ENCODE assay signal across 27 cellular contexts in genomic region chr22:20586403-20586745, GRCh38.
"Had no signal": no experiment of that assay in that cellular context is flagged by ENCODE, and none has a peak within 500 bp of the region (broad histone marks: within the 10 kb centered on the region; RNA-seq: fewer than 3 reads in every experiment).

No MANE protein-coding gene starts in this region.

- H3K27me3 Mint-ChIP-seq: activated B cell treated with CpG ODN at 0.5 μM for 24 hours; activated CD4-positive, alpha-beta T cell treated with anti-CD3 and anti-CD28 coated beads, Interleukin-2, amount 10 ng/mL, durations not matched to agents 24 days and 14 days; activated CD8-positive, alpha-beta memory T cell treated with anti-CD3 and anti-CD28 coated beads, Interleukin-2, amount 10 ng/mL, durations not matched to agents 7 days and 5 days; activated naive CD8-positive, alpha-beta T cell; activated T-helper 17 cell treated with anti-CD3 and anti-CD28 coated beads, Interleukin-2, amount 50 U/mL, for 72 hours; T-cell had no signal

- H3K36me3 Mint-ChIP-seq: activated naive CD8-positive, alpha-beta T cell had no signal

- H3K4me3 ChIP-seq: cardiac muscle cell had no signal

- H3K27me3 ChIP-seq: brain microvascular endothelial cell, cardiac muscle cell had no signal

- H3K27ac Mint-ChIP-seq: activated B cell treated with CpG ODN at 0.5 μM for 24 hours; activated CD4-positive, alpha-beta T cell treated with anti-CD3 and anti-CD28 coated beads, Interleukin-2, amount 10 ng/mL, durations not matched to agents 24 days and 14 days; activated CD8-positive, alpha-beta memory T cell treated with anti-CD3 and anti-CD28 coated beads, Interleukin-2, amount 10 ng/mL, durations not matched to agents 7 days and 5 days; activated T-helper 17 cell treated with anti-CD3 and anti-CD28 coated beads, Interleukin-2, amount 50 U/mL, for 72 hours had no signal

- FAIRE-seq: astrocyte, TTC549 had no signal

- H3K9me3 Mint-ChIP-seq: activated B cell treated with CpG ODN at 0.5 μM for 24 hours; activated CD4-positive, alpha-beta T cell treated with anti-CD3 and anti-CD28 coated beads, Interleukin-2, amount 10 ng/mL, durations not matched to agents 24 days and 14 days; activated naive CD4-positive, alpha-beta T cell treated with anti-CD3 and anti-CD28 coated beads for 36 hours; activated T-helper 17 cell treated with anti-CD3 and anti-CD28 coated beads, Interleukin-2, amount 50 U/mL, for 72 hours; T-cell had no signal

- H3K4me1 Mint-ChIP-seq: activated B cell treated with CpG ODN at 0.5 μM for 24 hours; activated CD4-positive, alpha-beta T cell treated with anti-CD3 and anti-CD28 coated beads, Interleukin-2, amount 10 ng/mL, durations not matched to agents 24 days and 14 days; activated CD8-positive, alpha-beta memory T cell treated with anti-CD3 and anti-CD28 coated beads, Interleukin-2, amount 10 ng/mL, durations not matched to agents 7 days and 5 days; activated T-helper 17 cell treated with anti-CD3 and anti-CD28 coated beads, Interleukin-2, amount 50 U/mL, for 72 hours had no signal

- ATAC-seq: activated CD8-positive, alpha-beta memory T cell treated with anti-CD3 and anti-CD28 coated beads, Interleukin-2, amount 10 ng/mL, durations not matched to agents 7 days and 5 days; activated T-helper 17 cell treated with anti-CD3 and anti-CD28 coated beads, Interleukin-2, amount 50 U/mL, for 72 hours; T-cell had no signal

- DNase-seq: activated B cell treated with CpG ODN at 0.5 μM for 24 hours; activated CD4-positive, alpha-beta T cell treated with anti-CD3 and anti-CD28 coated beads for 1 hour; activated CD4-positive, alpha-beta T cell treated with anti-CD3 and anti-CD28 coated beads, Interleukin-2, amount 10 ng/mL, durations not matched to agents 24 days and 14 days; activated CD4-positive, alpha-beta T cell treated with anti-CD3 and anti-CD28 coated beads, Interleukin-2, amount 50 U/mL, for 48 hours; activated CD8-positive, alpha-beta memory T cell treated with anti-CD3 and anti-CD28 coated beads, Interleukin-2, amount 10 ng/mL, durations not matched to agents 7 days and 5 days; activated gamma-delta T cell; activated naive CD4-positive, alpha-beta T cell treated with anti-CD3 and anti-CD28 coated beads for 36 hours; activated T-cell treated with anti-CD3 and anti-CD28 coated beads for 4 hours; activated T-cell treated with anti-CD3 and anti-CD28 coated beads, Interleukin-2, amount 50 U/mL, for 48 hours; brain microvascular endothelial cell; cerebellar nuclear complex; Karpas-422; NCI-H1105 treated with DMSO at 0.1 percent for 48 hours; NCI-H1930; NCI-H2171 treated with DMSO at 0.1 percent for 48 hours; NCI-H226; NCI-H526; NCI-H774; SHP77 treated with DMSO at 0.1 percent for 48 hours; T-cell; T-helper 2 cell; T1000 had no signal

- H3K27ac ChIP-seq: brain microvascular endothelial cell, cardiac muscle cell had no signal

- H3K4me3 Mint-ChIP-seq: activated B cell treated with CpG ODN at 0.5 μM for 24 hours; activated CD4-positive, alpha-beta T cell treated with anti-CD3 and anti-CD28 coated beads, Interleukin-2, amount 10 ng/mL, durations not matched to agents 24 days and 14 days; activated CD8-positive, alpha-beta memory T cell treated with anti-CD3 and anti-CD28 coated beads, Interleukin-2, amount 10 ng/mL, durations not matched to agents 7 days and 5 days; activated naive CD4-positive, alpha-beta T cell treated with anti-CD3 and anti-CD28 coated beads for 36 hours; activated naive CD8-positive, alpha-beta T cell; activated T-helper 17 cell treated with anti-CD3 and anti-CD28 coated beads, Interleukin-2, amount 50 U/mL, for 72 hours; T-cell had no signal
